Comparison of ENCODE assay signal across 8 cellular contexts in the genomic region with DNA sequence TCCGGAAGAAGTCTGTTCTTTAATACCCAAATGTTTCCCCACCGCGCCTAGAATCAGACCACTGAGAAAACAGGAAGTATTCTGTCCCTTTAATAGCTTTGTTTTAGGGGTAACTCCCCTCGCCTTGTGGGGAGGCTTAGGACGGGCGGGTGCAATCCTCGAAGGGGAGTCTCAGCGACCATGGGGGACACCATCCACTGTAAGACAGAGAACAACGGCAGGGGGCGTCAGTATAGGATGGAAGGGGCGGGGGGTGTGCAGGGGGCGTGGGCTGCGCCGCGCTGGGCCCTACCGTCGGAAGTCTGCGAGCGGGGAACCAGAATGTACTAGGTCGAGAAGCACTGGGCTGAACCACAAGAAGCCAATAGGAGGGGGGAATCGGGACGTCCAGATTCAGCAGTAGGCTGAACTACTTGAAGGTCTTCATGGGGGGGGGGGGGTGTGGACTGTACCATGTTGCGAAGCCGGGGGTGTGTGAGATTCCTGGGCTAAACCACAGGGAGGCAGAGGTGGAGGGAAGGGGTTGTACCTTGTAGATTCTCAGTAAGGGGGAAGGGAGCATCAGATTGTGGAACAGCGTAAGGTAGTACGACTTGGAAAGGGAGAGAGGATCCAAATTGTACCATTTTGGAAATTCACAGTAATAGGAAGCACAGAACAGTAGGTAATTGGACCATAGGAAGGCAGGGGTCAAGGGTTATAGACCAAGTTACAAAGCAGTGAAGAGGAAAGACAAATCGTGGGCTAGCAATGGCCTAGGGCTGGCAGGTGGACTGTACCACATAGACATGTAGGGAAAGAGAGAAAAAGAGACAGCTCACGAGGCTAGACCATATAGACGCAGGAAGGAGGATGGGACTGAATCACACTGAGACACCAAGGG. TPM values are rescaled to one million over a fixed set of nuclear protein-coding genes. Genes with fewer than 3 reads are reported as not detected.
A peak's percentile ranks its signal among the peaks of the same experiment; 100 is the strongest.
DNase-seq lines count a peak whose midpoint lies in the region; ATAC-seq, FAIRE-seq and TF ChIP-seq lines count a peak whose summit lies in the region.

No MANE protein-coding gene starts in this region.

- peaks cover 2% of the 10 kb centered on the region for H3K36me3 Mint-ChIP-seq in astrocyte (ENCODE audit: low read depth, unreplicated experiment)

- no peaks in the 10 kb centered on the region for H4K20me1 ChIP-seq in astrocyte (ENCODE audit: insufficient read depth, low read length)

- peaks cover 7% of the 10 kb centered on the region for H3K27me3 Mint-ChIP-seq in astrocyte (ENCODE audit: low read depth, unreplicated experiment)

- H3K9me3 Mint-ChIP-seq in astrocyte (ENCODE audit: unreplicated experiment) = no peaks in the 10 kb centered on the region

- H3K79me2 ChIP-seq in astrocyte (ENCODE audit: insufficient read depth, low read length) = no peaks in the 10 kb centered on the region

- H3K9ac ChIP-seq in astrocyte (ENCODE audit: low read length) = peak overlapping the region; percentile 80

- no peaks in the 10 kb centered on the region for H3K36me3 ChIP-seq in astrocyte (ENCODE audit: insufficient read depth, low read length)

- FAIRE-seq in astrocyte (lab: Jason Lieb, UNC) = no peak

- ATAC-seq in HG02840 (IDR thresholded peaks at IDR 0.05; ENCODE audit: low FRiP score, unreplicated experiment) = peak; percentile 6
- no peak for ATAC-seq in HG02571 (IDR thresholded peaks at IDR 0.05; ENCODE audit: unreplicated experiment)

- H3K9me3 ChIP-seq in astrocyte (ENCODE audit: insufficient read depth, low read depth, low read length) = no peaks in the 10 kb centered on the region

- peak overlapping the region; percentile 88 for H3K4me2 ChIP-seq in astrocyte (ENCODE audit: low read length)

- no peak for TF ChIP-seq CTCF in astrocyte (IDR thresholded peaks at IDR 0.05; ENCODE audit: insufficient read depth, low read depth, low read length)

- H3K4me3 ChIP-seq in astrocyte (ENCODE audit: insufficient read depth, low read depth, low read length) = peak overlapping the region; percentile 64

- H3K4me3 Mint-ChIP-seq in astrocyte (ENCODE audit: unreplicated experiment) = peak overlapping the region; percentile 83

- TF ChIP-seq POLR2A in GM10847 (IDR thresholded peaks at IDR 0.05; ENCODE audit: extremely low read depth, insufficient read length) = peak; percentile 28

- DNase-seq in NCI-H1694 treated with DMSO at 0.1 percent for 48 hours (lab: John Stamatoyannopoulos, UW) (peak; percentile 91), T-helper 2 cell (peak; percentile 59 to 97 (median 83)), astrocyte (ENCODE audit: low read depth) (peak; percentile 94), hepatic stellate cell (ENCODE audit: low spot score) (peak; percentile 94), renal cortical epithelial cell (ENCODE audit: low read depth) (peak; percentile 93)

- peak overlapping the region; percentile 88 for H2AFZ ChIP-seq in astrocyte (ENCODE audit: low read depth, low read length)

- H3K27ac ChIP-seq in astrocyte (ENCODE audit: low read depth, low read length) = peak overlapping the region; percentile 42

- H3K27ac Mint-ChIP-seq in astrocyte (ENCODE audit: unreplicated experiment) = peak overlapping the region; percentile 99

- peaks cover 3% of the 10 kb centered on the region for H3K27me3 ChIP-seq in astrocyte (ENCODE audit: insufficient read depth, low read length)

- H3K4me1 ChIP-seq in astrocyte (ENCODE audit: insufficient read depth, low read length) = peaks cover 34% of the 10 kb centered on the region

- peaks cover 3% of the 10 kb centered on the region for H3K4me1 Mint-ChIP-seq in astrocyte (ENCODE audit: low read depth, unreplicated experiment)

RNA-seq across cellular contexts. Expression of a gene that starts 1.0 kb away (rescaled TPM):
- total RNA-seq in astrocyte (1.2 and 1.5 TPM in 2 replicates), renal cortical epithelial cell (0.52 and 2.3 TPM in 2 replicates)

RNA-seq across cellular contexts. Expression of a gene that starts 7.8 kb away (rescaled TPM):
- 9.5 and 9.8 TPM in 2 replicates for total RNA-seq in astrocyte
- 0.35 and 3.3 TPM in 2 replicates for total RNA-seq in renal cortical epithelial cell

RNA-seq across cellular contexts. Expression of a gene that starts 18.9 kb away (rescaled TPM):
- total RNA-seq in astrocyte = 25.4 and 29.4 TPM in 2 replicates
- 9.1 and 9.9 TPM in 2 replicates for total RNA-seq in renal cortical epithelial cell

RNA-seq across cellular contexts. Expression of a gene that starts 19.2 kb away (rescaled TPM):
- total RNA-seq in astrocyte (1,046 and 1,102 TPM in 2 replicates), renal cortical epithelial cell (591 and 1,820 TPM in 2 replicates)

RNA-seq across cellular contexts. Expression of a gene that starts 23.3 kb away (rescaled TPM):
- total RNA-seq in astrocyte (1.3 and 1.7 TPM in 2 replicates), renal cortical epithelial cell (0.17 TPM in 1 of 2 replicates, not detected in the other)
